Comparison of ENCODE assay signal across 20 cellular contexts in the genomic region with DNA sequence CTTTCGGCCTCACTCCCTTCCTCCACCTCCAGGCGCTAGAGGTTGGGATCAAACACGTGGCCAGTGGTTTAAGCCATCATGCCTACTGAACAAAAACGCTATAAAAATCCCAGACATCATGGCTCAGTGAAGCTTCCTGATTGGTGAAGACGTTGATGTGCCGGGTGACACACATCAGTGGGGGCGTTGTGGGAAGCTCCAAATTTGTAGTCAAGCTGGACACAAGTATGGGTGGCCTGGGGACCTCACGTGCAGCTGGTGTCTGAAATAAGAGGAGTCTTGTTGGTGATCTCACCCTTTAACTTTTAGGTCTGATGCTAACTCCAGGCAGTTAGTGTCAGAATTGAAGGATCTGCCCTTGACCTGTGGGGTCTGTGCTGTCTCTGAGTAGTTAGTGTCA. TPM values are rescaled to one million over a fixed set of nuclear protein-coding genes. Genes with fewer than 3 reads are reported as not detected.
DNase-seq lines count a peak whose midpoint lies in the region; ATAC-seq and TF ChIP-seq lines count a peak whose summit lies in the region.
"Had no signal": no experiment of that assay in that cellular context is flagged by ENCODE, and none has a peak within 500 bp of the region (broad histone marks: within the 10 kb centered on the region; RNA-seq: fewer than 3 reads in every experiment).

No MANE protein-coding gene starts in this region.

- H3K4me1 ChIP-seq in HUES48 (ENCODE audit: control insufficient read depth, insufficient read depth, low read length) (peaks cover 53% of the 10 kb centered on the region), vagina (peaks cover 6% of the 10 kb centered on the region)
- H3K4me1 ChIP-seq: SJSA1 had no signal

- H3K36me3 Mint-ChIP-seq in T-helper 17 cell (ENCODE audit: low read depth) (peaks cover 18% of the 10 kb centered on the region), glutamatergic neuron (ENCODE audit: unreplicated experiment) (peaks cover 5% of the 10 kb centered on the region)

- H3K4me3 ChIP-seq in HUES48 (ENCODE audit: low read depth, low read length) = no peak overlapping the region
- no peak overlapping the region for H3K4me3 ChIP-seq in neural cell (ENCODE audit: low read length)
- H3K4me3 ChIP-seq in vagina = no peak overlapping the region
- H3K4me3 ChIP-seq: SJSA1 had no signal

- H3K9me3 ChIP-seq in HUES48 (ENCODE audit: control insufficient read depth, insufficient read depth, low read length) (no peaks in the 10 kb centered on the region), T-helper 17 cell (ENCODE audit: control insufficient read depth, low read length, poor library complexity, severe bottlenecking) (no peaks in the 10 kb centered on the region), neural cell (ENCODE audit: low read length) (no peaks in the 10 kb centered on the region), vagina (no peaks in the 10 kb centered on the region)
- H3K9me3 ChIP-seq: SJSA1 had no signal

- H3K4me3 Mint-ChIP-seq in T-helper 17 cell = no peak overlapping the region
- no peak overlapping the region for H3K4me3 Mint-ChIP-seq in glutamatergic neuron (ENCODE audit: unreplicated experiment)

- peaks cover 13% of the 10 kb centered on the region for H3K9me3 Mint-ChIP-seq in glutamatergic neuron (ENCODE audit: unreplicated experiment)

- no peaks in the 10 kb centered on the region for H3K27me3 ChIP-seq in HUES48 (ENCODE audit: control insufficient read depth, insufficient read depth, low read length)
- no peaks in the 10 kb centered on the region for H3K27me3 ChIP-seq in neural cell (ENCODE audit: insufficient read depth, low read depth, low read length)
- no peaks in the 10 kb centered on the region for H3K27me3 ChIP-seq in vagina
- H3K27me3 ChIP-seq: SJSA1 had no signal

- intact Hi-C loops in vagina (cut with DNase I) = no loop called here

- H3K79me2 ChIP-seq in neural cell (replicated peaks; ENCODE audit: insufficient read depth, low read length) = peaks cover 3% of the 10 kb centered on the region

- H3K4me1 Mint-ChIP-seq in T-helper 17 cell (peaks cover 16% of the 10 kb centered on the region), glutamatergic neuron (ENCODE audit: low read depth, unreplicated experiment) (peaks cover 25% of the 10 kb centered on the region)

- no peak for TF ChIP-seq EP300 in neural cell (conservative IDR thresholded peaks at IDR 0.05; ENCODE audit: poor library complexity, severe bottlenecking)

- no peak for ATAC-seq in T-helper 17 cell
- ATAC-seq in esophagus mucosa = no peak
- ATAC-seq: Right ventricle myocardium inferior had no signal

- peak overlapping the region; percentile 52; the same call in 1 of the 2 replicates for H3K9ac ChIP-seq in HUES48 (ENCODE audit: low read depth, low read length)
- H3K9ac ChIP-seq in neural cell (ENCODE audit: low read length) = no peak overlapping the region

- TF ChIP-seq POLR2A in vagina (IDR thresholded peaks at IDR 0.05) = no peak

- peak overlapping the region; percentile 86 for H3K27ac ChIP-seq in HUES48 (ENCODE audit: low read depth, low read length)
- peak overlapping the region; percentile 67 for H3K27ac ChIP-seq in neural cell (ENCODE audit: low read length)
- H3K27ac ChIP-seq in vagina = no peak overlapping the region
- H3K27ac ChIP-seq: C4-2B, SJSA1 had no signal

- H4K20me1 ChIP-seq in neural cell (ENCODE audit: insufficient read depth) = no peaks in the 10 kb centered on the region

- peak overlapping the region; percentile 63 for H3K27ac Mint-ChIP-seq in T-helper 17 cell
- peak overlapping the region; percentile 96 for H3K27ac Mint-ChIP-seq in glutamatergic neuron (ENCODE audit: unreplicated experiment)

- H3K4me2 ChIP-seq in neural cell (ENCODE audit: low read length) = no peak overlapping the region

- no peaks in the 10 kb centered on the region for H3K27me3 Mint-ChIP-seq in T-helper 17 cell
- peaks cover 17% of the 10 kb centered on the region for H3K27me3 Mint-ChIP-seq in glutamatergic neuron (ENCODE audit: unreplicated experiment)

- no peaks in the 10 kb centered on the region for H3F3A ChIP-seq in neural cell (ENCODE audit: insufficient read depth, low read length, poor library complexity, severe bottlenecking)

- H3K36me3 ChIP-seq in HUES48 (ENCODE audit: control insufficient read depth, insufficient read depth, low read length) (peaks cover 82% of the 10 kb centered on the region), neural cell (ENCODE audit: insufficient read depth, low read length) (peaks cover 18% of the 10 kb centered on the region), vagina (peaks cover 0 to 76% of the 10 kb centered on the region in 2 donors)

- DNase-seq in T-helper 17 cell (no peak), glutamatergic neuron (no peak), OCI-M2 (lab: John Stamatoyannopoulos, UW; ENCODE audit: unreplicated experiment) (no peak), vagina (ENCODE audit: extremely low spot score in 2 of 2) (no peak)
- DNase-seq: DMS53, GDM1, KG1, NCI-H1092, NCI-H1436, NCI-H1930, NCI-H345, NCI-H82, OCI-M1 had no signal

- H2AFZ ChIP-seq in neural cell (ENCODE audit: low read depth, low read length) = no peak overlapping the region

- TF ChIP-seq RAD21 in neural cell (conservative IDR thresholded peaks at IDR 0.05) = no peak

- no peaks in the 10 kb centered on the region for H3K9me2 ChIP-seq in neural cell (ENCODE audit: insufficient read depth, low read length)

- no peak for TF ChIP-seq CTCF in glutamatergic neuron (IDR thresholded peaks at IDR 0.05; ENCODE audit: partially characterized antibody, unreplicated experiment)
- TF ChIP-seq CTCF in neural cell (IDR thresholded peaks at IDR 0.05; ENCODE audit: poor library complexity, severe bottlenecking) = no peak
- TF ChIP-seq CTCF in vagina (IDR thresholded peaks at IDR 0.05) = no peak

TF ChIP-seq in neural cell, 6 proteins besides CTCF, POLR2A, EP300 and RAD21:
- TF ChIP-seq EZH2 (IDR thresholded peaks at IDR 0.05; ENCODE audit: borderline replicate concordance, insufficient read depth, low read length, poor library complexity, severe bottlenecking) (no peak), POLR2AphosphoS5 (IDR thresholded peaks at IDR 0.05) (no peak), TAF1 (IDR thresholded peaks at IDR 0.05; ENCODE audit: low read depth) (no peak), SMC3 (conservative IDR thresholded peaks at IDR 0.05; ENCODE audit: poor library complexity) (no peak), MXI1 (conservative IDR thresholded peaks at IDR 0.05; ENCODE audit: poor library complexity, severe bottlenecking) (no peak)
- TF ChIP-seq, protein P1, sequence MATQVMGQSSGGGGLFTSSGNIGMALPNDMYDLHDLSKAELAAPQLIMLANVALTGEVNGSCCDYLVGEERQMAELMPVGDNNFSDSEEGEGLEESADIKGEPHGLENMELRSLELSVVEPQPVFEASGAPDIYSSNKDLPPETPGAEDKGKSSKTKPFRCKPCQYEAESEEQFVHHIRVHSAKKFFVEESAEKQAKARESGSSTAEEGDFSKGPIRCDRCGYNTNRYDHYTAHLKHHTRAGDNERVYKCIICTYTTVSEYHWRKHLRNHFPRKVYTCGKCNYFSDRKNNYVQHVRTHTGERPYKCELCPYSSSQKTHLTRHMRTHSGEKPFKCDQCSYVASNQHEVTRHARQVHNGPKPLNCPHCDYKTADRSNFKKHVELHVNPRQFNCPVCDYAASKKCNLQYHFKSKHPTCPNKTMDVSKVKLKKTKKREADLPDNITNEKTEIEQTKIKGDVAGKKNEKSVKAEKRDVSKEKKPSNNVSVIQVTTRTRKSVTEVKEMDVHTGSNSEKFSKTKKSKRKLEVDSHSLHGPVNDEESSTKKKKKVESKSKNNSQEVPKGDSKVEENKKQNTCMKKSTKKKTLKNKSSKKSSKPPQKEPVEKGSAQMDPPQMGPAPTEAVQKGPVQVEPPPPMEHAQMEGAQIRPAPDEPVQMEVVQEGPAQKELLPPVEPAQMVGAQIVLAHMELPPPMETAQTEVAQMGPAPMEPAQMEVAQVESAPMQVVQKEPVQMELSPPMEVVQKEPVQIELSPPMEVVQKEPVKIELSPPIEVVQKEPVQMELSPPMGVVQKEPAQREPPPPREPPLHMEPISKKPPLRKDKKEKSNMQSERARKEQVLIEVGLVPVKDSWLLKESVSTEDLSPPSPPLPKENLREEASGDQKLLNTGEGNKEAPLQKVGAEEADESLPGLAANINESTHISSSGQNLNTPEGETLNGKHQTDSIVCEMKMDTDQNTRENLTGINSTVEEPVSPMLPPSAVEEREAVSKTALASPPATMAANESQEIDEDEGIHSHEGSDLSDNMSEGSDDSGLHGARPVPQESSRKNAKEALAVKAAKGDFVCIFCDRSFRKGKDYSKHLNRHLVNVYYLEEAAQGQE (IDR thresholded peaks at IDR 0.05; ENCODE audit: borderline replicate concordance) = no peak

RNA-seq across cellular contexts. Expression of a gene that starts 6.7 kb away (rescaled TPM):
- total RNA-seq in T-helper 17 cell (10 to 100 TPM; 20.3 to 22.5 TPM), glutamatergic neuron (ENCODE audit: unreplicated experiment) (124 TPM), esophagus mucosa (21.9 TPM), vagina (22.1 TPM)
- polyA plus RNA-seq in neural cell = 101 and 105 TPM in 2 replicates
- 27.5 and 30.8 TPM in 2 replicates for polyA minus RNA-seq in neural cell

RNA-seq across cellular contexts. Expression of a gene that starts 20.1 kb away (rescaled TPM):
- total RNA-seq in T-helper 17 cell (under 1 TPM in 1 of 2 donors, not detected in 1; 0.57 TPM), glutamatergic neuron (ENCODE audit: unreplicated experiment) (31.0 TPM), esophagus mucosa (not detected), vagina (not detected)
- 1.7 and 2.1 TPM in 2 replicates for polyA plus RNA-seq in neural cell
- polyA minus RNA-seq in neural cell = 0.93 and 1.7 TPM in 2 replicates
- total RNA-seq: H4, SJSA1 had no signal

Comparison
In these comparisons a context has a peak if more than half of its experiments do, and no peak if none do; other contexts are left out.
1. RNA of a gene that starts 20.1 kb away (total RNA-seq): 31.0 TPM in glutamatergic neuron (single experiment); 0.57 TPM in T-helper 17 cell, not detected in esophagus mucosa (single experiment) and not detected in vagina (single experiment); every median in the first group is over 10 times any median in the second.